Comparison of ENCODE assay signal across 29 cellular contexts in genomic region chr19:33456845-33457220, GRCh38.
"Had no signal": no experiment of that assay in that cellular context is flagged by ENCODE, and none has a peak within 500 bp of the region (broad histone marks: within the 10 kb centered on the region; RNA-seq: fewer than 3 reads in every experiment).

No MANE protein-coding gene starts in this region.

- H3K4me1 Mint-ChIP-seq: activated naive CD4-positive, alpha-beta T cell treated with anti-CD3 and anti-CD28 coated beads, Interleukin-2, amount 10 ng/mL, durations not matched to agents 7 days and 5 days; activated naive CD8-positive, alpha-beta T cell treated with anti-CD3 and anti-CD28 coated beads, Interleukin-2, amount 10 ng/mL, durations not matched to agents 7 days and 5 days; brain; memory B cell; neural crest cell; stimulated activated effector memory CD8-positive, alpha-beta T cell treated with anti-CD3 and anti-CD28 coated beads, Interleukin-12 subunit alpha, Interleukin-12 subunit beta, amount 100 ng/mL, for 72 hours had no signal

- H3K4me3 ChIP-seq: ascending aorta, cardiac muscle cell, esophagus muscularis mucosa, skin epidermis, thoracic aorta, vagina had no signal

- ATAC-seq: naive thymus-derived CD8-positive, alpha-beta T cell; stimulated activated effector memory CD8-positive, alpha-beta T cell treated with anti-CD3 and anti-CD28 coated beads, Interleukin-12 subunit alpha, Interleukin-12 subunit beta, amount 100 ng/mL, for 72 hours had no signal

- DNase-seq: activated CD4-positive, alpha-beta T cell treated with anti-CD3 and anti-CD28 coated beads for 48 hours; activated CD4-positive, alpha-beta T cell treated with anti-CD3 and anti-CD28 coated beads, Interleukin-2, amount 50 U/mL, for 48 hours; activated naive CD4-positive, alpha-beta T cell treated with anti-CD3 and anti-CD28 coated beads, Interleukin-2, amount 10 ng/mL, durations not matched to agents 7 days and 5 days; activated naive CD8-positive, alpha-beta T cell treated with anti-CD3 and anti-CD28 coated beads, Interleukin-2, amount 10 ng/mL, durations not matched to agents 7 days and 5 days; activated T-cell treated with anti-CD3 and anti-CD28 coated beads, Interleukin-2, amount 50 U/mL, for 48 hours; foreskin keratinocyte; naive thymus-derived CD8-positive, alpha-beta T cell; occipital lobe; SK-N-SH; stimulated activated CD4-positive, alpha-beta T cell treated with anti-CD3 and anti-CD28 coated beads, Interleukin-4, amount 100 ng/mL, for 24 hours; SW 1271; T-helper 9 cell; trophoblast cell; WERI-Rb-1 had no signal

- H3K27ac Mint-ChIP-seq: activated naive CD4-positive, alpha-beta T cell treated with anti-CD3 and anti-CD28 coated beads, Interleukin-2, amount 10 ng/mL, durations not matched to agents 7 days and 5 days; activated naive CD8-positive, alpha-beta T cell treated with anti-CD3 and anti-CD28 coated beads, Interleukin-2, amount 10 ng/mL, durations not matched to agents 7 days and 5 days; brain; dendritic cell treated with granulocyte-macrophage colony-stimulating factor and Interleukin-4, amounts not matched to agents 40 ng/mL and 50 ng/mL, for 4 days; endodermal cell; memory B cell; stimulated activated effector memory CD8-positive, alpha-beta T cell treated with anti-CD3 and anti-CD28 coated beads, Interleukin-12 subunit alpha, Interleukin-12 subunit beta, amount 100 ng/mL, for 72 hours; stimulated activated naive CD8-positive, alpha-beta T cell treated with anti-CD3 and anti-CD28 coated beads, Interleukin-15, Interleukin-2, amounts not matched to agents 100 ng/mL and 50 ng/mL, for 24 hours; T-helper 1 cell treated with Interleukin-12 subunit alpha and Interleukin-12 subunit beta and Interleukin-4 antibody, amounts not matched to agents 30 μg/mL and 1 μg/mL, for 36 hours had no signal

- H3K9me3 Mint-ChIP-seq: activated naive CD4-positive, alpha-beta T cell treated with anti-CD3 and anti-CD28 coated beads, Interleukin-2, amount 10 ng/mL, durations not matched to agents 7 days and 5 days; activated naive CD8-positive, alpha-beta T cell treated with anti-CD3 and anti-CD28 coated beads, Interleukin-2, amount 10 ng/mL, durations not matched to agents 7 days and 5 days; brain; dendritic cell treated with granulocyte-macrophage colony-stimulating factor and Interleukin-4, amounts not matched to agents 40 ng/mL and 50 ng/mL, for 4 days; endodermal cell; memory B cell; naive thymus-derived CD8-positive, alpha-beta T cell; neural crest cell; stimulated activated effector memory CD8-positive, alpha-beta T cell treated with anti-CD3 and anti-CD28 coated beads, Interleukin-12 subunit alpha, Interleukin-12 subunit beta, amount 100 ng/mL, for 72 hours; stimulated activated naive CD8-positive, alpha-beta T cell treated with anti-CD3 and anti-CD28 coated beads, Interleukin-15, Interleukin-2, amounts not matched to agents 100 ng/mL and 50 ng/mL, for 24 hours; T-helper 1 cell treated with Interleukin-12 subunit alpha and Interleukin-12 subunit beta and Interleukin-4 antibody, amounts not matched to agents 30 μg/mL and 1 μg/mL, for 36 hours had no signal

- H3K27me3 Mint-ChIP-seq: activated naive CD4-positive, alpha-beta T cell treated with anti-CD3 and anti-CD28 coated beads, Interleukin-2, amount 10 ng/mL, durations not matched to agents 7 days and 5 days; brain; dendritic cell treated with granulocyte-macrophage colony-stimulating factor and Interleukin-4, amounts not matched to agents 40 ng/mL and 50 ng/mL, for 4 days; memory B cell; naive thymus-derived CD8-positive, alpha-beta T cell; stimulated activated naive CD8-positive, alpha-beta T cell treated with anti-CD3 and anti-CD28 coated beads, Interleukin-15, Interleukin-2, amounts not matched to agents 100 ng/mL and 50 ng/mL, for 24 hours had no signal

- H3K27me3 ChIP-seq: ascending aorta, cardiac muscle cell, esophagus muscularis mucosa, foreskin keratinocyte, vagina had no signal

- H3K36me3 ChIP-seq: cardiac muscle cell, vagina, WERI-Rb-1 had no signal

- H3K4me1 ChIP-seq: ascending aorta, esophagus muscularis mucosa, foreskin keratinocyte, vagina had no signal

- FAIRE-seq: TTC549 had no signal

- H3K4me3 Mint-ChIP-seq: activated naive CD4-positive, alpha-beta T cell treated with anti-CD3 and anti-CD28 coated beads, Interleukin-2, amount 10 ng/mL, durations not matched to agents 7 days and 5 days; activated naive CD8-positive, alpha-beta T cell treated with anti-CD3 and anti-CD28 coated beads, Interleukin-2, amount 10 ng/mL, durations not matched to agents 7 days and 5 days; brain; dendritic cell treated with granulocyte-macrophage colony-stimulating factor and Interleukin-4, amounts not matched to agents 40 ng/mL and 50 ng/mL, for 4 days; endodermal cell; memory B cell; naive thymus-derived CD8-positive, alpha-beta T cell; neural crest cell; stimulated activated effector memory CD8-positive, alpha-beta T cell treated with anti-CD3 and anti-CD28 coated beads, Interleukin-12 subunit alpha, Interleukin-12 subunit beta, amount 100 ng/mL, for 72 hours; stimulated activated naive CD8-positive, alpha-beta T cell treated with anti-CD3 and anti-CD28 coated beads, Interleukin-15, Interleukin-2, amounts not matched to agents 100 ng/mL and 50 ng/mL, for 24 hours; T-helper 1 cell treated with Interleukin-12 subunit alpha and Interleukin-12 subunit beta and Interleukin-4 antibody, amounts not matched to agents 30 μg/mL and 1 μg/mL, for 36 hours had no signal

- H3K36me3 Mint-ChIP-seq: activated naive CD4-positive, alpha-beta T cell treated with anti-CD3 and anti-CD28 coated beads, Interleukin-2, amount 10 ng/mL, durations not matched to agents 7 days and 5 days; activated naive CD8-positive, alpha-beta T cell treated with anti-CD3 and anti-CD28 coated beads, Interleukin-2, amount 10 ng/mL, durations not matched to agents 7 days and 5 days; brain; stimulated activated effector memory CD8-positive, alpha-beta T cell treated with anti-CD3 and anti-CD28 coated beads, Interleukin-12 subunit alpha, Interleukin-12 subunit beta, amount 100 ng/mL, for 72 hours had no signal

- H3K9me3 ChIP-seq: ascending aorta, esophagus muscularis mucosa, SK-N-SH, thoracic aorta, vagina had no signal

- H3K27ac ChIP-seq: ascending aorta, cardiac muscle cell, esophagus muscularis mucosa, foreskin keratinocyte, skin epidermis, thoracic aorta, vagina, WERI-Rb-1 had no signal
